Comparison of ENCODE assay signal across 32 cellular contexts in the genomic region with DNA sequence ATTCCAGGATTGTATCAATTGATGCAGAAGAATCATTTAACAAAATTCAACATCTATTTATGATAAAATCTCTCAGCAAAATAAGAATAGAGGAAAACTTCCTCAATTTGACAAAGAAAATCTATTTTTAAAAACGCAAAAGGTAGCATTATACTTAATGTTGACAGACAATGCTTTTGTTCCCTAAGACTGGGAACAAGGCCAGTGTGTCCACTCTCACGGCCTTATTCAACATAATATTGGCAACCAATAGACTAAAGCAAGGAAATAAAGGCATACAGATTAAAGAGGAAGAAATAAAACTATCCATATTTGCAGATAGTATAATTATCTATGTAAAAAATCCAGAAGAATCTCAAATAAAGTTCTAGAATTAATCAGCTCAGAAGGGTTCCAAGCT.
"Had no signal": no experiment of that assay in that cellular context is flagged by ENCODE, and none has a peak within 500 bp of the region (broad histone marks: within the 10 kb centered on the region; RNA-seq: fewer than 3 reads in every experiment).

No MANE protein-coding gene starts in this region.

- H3K4me1 ChIP-seq: adrenal gland, ascending aorta, body of pancreas, breast epithelium had no signal

- H3K36me3 ChIP-seq: adrenal gland, ascending aorta, brain microvascular endothelial cell, breast epithelium, cardiac muscle cell had no signal

- ATAC-seq: activated naive CD4-positive, alpha-beta T cell treated with anti-CD3 and anti-CD28 coated beads, Interleukin-2, amount 50 U/mL, for 72 hours; activated naive CD8-positive, alpha-beta T cell treated with anti-CD3 and anti-CD28 coated beads, Interleukin-2, amount 50 U/mL, for 24 hours; activated T-cell treated with anti-CD3 and anti-CD28 coated beads, Interleukin-2, amount 50 U/mL, for 4 hours; activated T-cell treated with anti-CD3 and anti-CD28 coated beads, Interleukin-2, amount 50 U/mL, for 72 hours; activated T-helper 17 cell treated with anti-CD3 and anti-CD28 coated beads, Interleukin-2, amount 50 U/mL, for 72 hours; body of pancreas had no signal

- H3K27me3 ChIP-seq: adrenal gland, ascending aorta, body of pancreas, brain microvascular endothelial cell, breast epithelium, cardiac muscle cell had no signal

- DNase-seq: activated effector memory CD4-positive, alpha-beta T cell treated with anti-CD3 and anti-CD28 coated beads, Interleukin-2, amount 50 U/mL, for 16 hours; activated effector memory CD4-positive, alpha-beta T cell treated with Interleukin-2 at 50 U/mL for 16 hours; activated gamma-delta T cell; activated gamma-delta T cell treated with Interleukin-2 at 50 U/mL for 16 hours; activated naive CD4-positive, alpha-beta T cell; activated naive CD4-positive, alpha-beta T cell treated with anti-CD3 and anti-CD28 coated beads for 36 hours; activated naive CD4-positive, alpha-beta T cell treated with anti-CD3 and anti-CD28 coated beads, Interleukin-2, amount 10 ng/mL, durations not matched to agents 7 days and 5 days; activated naive CD4-positive, alpha-beta T cell treated with anti-CD3 and anti-CD28 coated beads, Interleukin-2, amount 50 U/mL, for 16 hours; activated naive CD4-positive, alpha-beta T cell treated with Interleukin-2 at 50 U/mL for 16 hours; activated naive CD8-positive, alpha-beta T cell treated with anti-CD3 and anti-CD28 coated beads for 36 hours; activated naive CD8-positive, alpha-beta T cell treated with anti-CD3 and anti-CD28 coated beads, Interleukin-2, amount 10 ng/mL, durations not matched to agents 7 days and 5 days; activated naive CD8-positive, alpha-beta T cell treated with anti-CD3 and anti-CD28 coated beads, Interleukin-2, amount 50 U/mL, for 24 hours; activated T-cell treated with anti-CD3 and anti-CD28 coated beads, Interleukin-2, amount 50 U/mL, for 1 hour; activated T-cell treated with anti-CD3 and anti-CD28 coated beads, Interleukin-2, amount 50 U/mL, for 24 hours; activated T-cell treated with anti-CD3 and anti-CD28 coated beads, Interleukin-2, amount 50 U/mL, for 4 hours; activated T-cell treated with anti-CD3 and anti-CD28 coated beads, Interleukin-2, amount 50 U/mL, for 48 hours; activated T-cell treated with anti-CD3 and anti-CD28 coated beads, Interleukin-2, amount 50 U/mL, for 72 hours; adrenal gland; amniotic stem cell; amygdala; anterior cingulate cortex; aorta; body of pancreas; brain microvascular endothelial cell; caudate nucleus; central memory CD4-positive, alpha-beta T cell; cerebellar nuclear complex had no signal

- H3K4me3 ChIP-seq: adrenal gland, ascending aorta, body of pancreas, breast epithelium, cardiac muscle cell had no signal

- H3K27ac ChIP-seq: adrenal gland, ascending aorta, body of pancreas, brain microvascular endothelial cell, breast epithelium, cardiac muscle cell had no signal
